Comparison of ENCODE assay signal across 28 cellular contexts in the genomic region with DNA sequence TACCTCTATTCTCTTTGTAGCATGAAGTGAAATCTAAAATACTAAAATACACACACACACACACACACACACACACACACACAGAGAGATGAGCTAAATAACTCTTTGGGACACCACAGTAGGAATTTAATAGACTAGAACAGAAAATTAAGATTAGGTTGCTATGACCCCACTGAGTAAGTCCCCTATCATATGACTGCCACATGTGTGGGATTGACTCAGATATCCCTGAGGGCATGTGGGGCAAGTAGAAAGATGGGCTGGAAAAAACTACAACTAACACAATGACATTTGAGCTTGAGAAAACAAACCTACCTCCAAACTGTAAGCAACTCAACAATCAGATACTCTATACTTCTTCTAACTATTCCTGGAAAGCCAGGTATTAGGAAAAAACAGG. TPM values are rescaled to one million over a fixed set of nuclear protein-coding genes. Genes with fewer than 3 reads are reported as not detected.
DNase-seq lines count a peak whose midpoint lies in the region; TF ChIP-seq lines count a peak whose summit lies in the region.
"Had no signal": no experiment of that assay in that cellular context is flagged by ENCODE, and none has a peak within 500 bp of the region (broad histone marks: within the 10 kb centered on the region; RNA-seq: fewer than 3 reads in every experiment).

No MANE protein-coding gene starts in this region.

- H3K27ac ChIP-seq in SJCRH30 (no peak overlapping the region), coronary artery (no peak overlapping the region)
- H3K27ac ChIP-seq: body of pancreas, esophagus muscularis mucosa, heart left ventricle, upper lobe of right lung had no signal

- no peaks in the 10 kb centered on the region for H3K27me3 ChIP-seq in SJCRH30
- H3K27me3 ChIP-seq: body of pancreas, esophagus muscularis mucosa, heart left ventricle, upper lobe of right lung had no signal

- no peaks in the 10 kb centered on the region for H3K36me3 ChIP-seq in SJCRH30
- H3K36me3 ChIP-seq: esophagus muscularis mucosa, HAP-1, heart left ventricle, upper lobe of right lung had no signal

- H3K9me3 ChIP-seq in SJCRH30 (replicated peaks) = no peaks in the 10 kb centered on the region
- H3K9me3 ChIP-seq: body of pancreas, esophagus muscularis mucosa, HAP-1, heart left ventricle, upper lobe of right lung had no signal

- peak; percentile 29 for DNase-seq in Caki2 (ENCODE audit: low read depth)
- DNase-seq in HFF-Myc (ENCODE audit: extremely low read depth, low read depth) = peak; percentile 21
- DNase-seq in SJCRH30 = peak; percentile 50 to 76
- DNase-seq in foreskin melanocyte = peak; percentile 63
- DNase-seq in NCI-H82 (lab: John Stamatoyannopoulos, UW) = no peak
- DNase-seq in DMS 273 (lab: John Stamatoyannopoulos, UW; ENCODE audit: unreplicated experiment) = no peak
- DNase-seq in coronary artery (ENCODE audit: low spot score) = no peak
- DNase-seq: activated CD4-positive, alpha-beta memory T cell treated with anti-CD3 and anti-CD28 coated beads, Interleukin-2, amount 10 ng/mL, durations not matched to agents 7 days and 5 days; activated effector memory CD4-positive, alpha-beta T cell treated with anti-CD3 and anti-CD28 coated beads, Interleukin-2, amount 50 U/mL, for 16 hours; activated naive CD8-positive, alpha-beta T cell treated with anti-CD3 and anti-CD28 coated beads, Interleukin-2, amount 50 U/mL, for 24 hours; activated T-cell treated with anti-CD3 and anti-CD28 coated beads for 4 hours; body of pancreas; DMS 273 treated with DMSO at 0.1 percent for 48 hours; effector memory CD4-positive, alpha-beta T cell; GF-D8; heart left ventricle; left cardiac atrium; naive thymus-derived CD4-positive, alpha-beta T cell; NCI-H1105; NCI-H2081; NCI-H524 treated with DMSO at 0.1 percent for 48 hours; right cardiac atrium; Right ventricle myocardium superior; SW 1271; upper lobe of right lung had no signal

- H3K4me3 ChIP-seq in HFF-Myc (replicated peaks; ENCODE audit: low read depth, low read length) (no peak overlapping the region), SJCRH30 (no peak overlapping the region), coronary artery (no peak overlapping the region)
- H3K4me3 ChIP-seq: body of pancreas, esophagus muscularis mucosa, HAP-1, heart left ventricle, upper lobe of right lung had no signal

- no peak for TF ChIP-seq CTCF in HFF-Myc (IDR thresholded peaks at IDR 0.05; ENCODE audit: low read depth, low read length, missing control alignments)
- TF ChIP-seq CTCF in coronary artery (IDR thresholded peaks at IDR 0.05) = no peak

- in situ Hi-C loops in Caki2 (cut with HindIII; ENCODE audit: low pct_unique_long_range_greater_than_20kb, low sequenced_read_pairs) = no loop called here

- peaks cover 52% of the 10 kb centered on the region for H3K4me1 ChIP-seq in SJCRH30
- H3K4me1 ChIP-seq: HAP-1, heart left ventricle, upper lobe of right lung had no signal

RNA-seq across cellular contexts. Expression of a gene that starts 27.0 kb away (rescaled TPM):
- 1.3 and 1.9 TPM in 2 replicates for total RNA-seq in Caki2 (2014; rRNA removed; shearing (Covaris generic); ENCODE audit: low replicate concordance)
- 0.45 and 1.0 TPM in 2 replicates for total RNA-seq in SJCRH30 (2014; rRNA removed; shearing (Covaris generic))
- total RNA-seq: activated CD4-positive, alpha-beta memory T cell treated with anti-CD3 and anti-CD28 coated beads, Interleukin-2, amount 10 ng/mL, durations not matched to agents 7 days and 5 days; body of pancreas; mesenteric fat pad; naive thymus-derived CD4-positive, alpha-beta T cell had no signal

RNA-seq across cellular contexts. Expression of a gene that starts 52.3 kb away (rescaled TPM):
- 10.5 and 28.3 TPM in 2 replicates for total RNA-seq in Caki2 (2014; rRNA removed; shearing (Covaris generic); ENCODE audit: low replicate concordance)
- 10.6 and 11.1 TPM in 2 replicates for total RNA-seq in SJCRH30 (2014; rRNA removed; shearing (Covaris generic))

Comparison
In these comparisons a context has a peak if more than half of its experiments do, and no peak if none do; other contexts are left out.
1. DNase-seq: peak in Caki2 (single experiment), HFF-Myc (single experiment), SJCRH30 (2 of 2) and foreskin melanocyte (single experiment); none in NCI-H82 (single experiment), DMS 273 (single experiment) and coronary artery (single experiment).